31 cellular contexts compared by ENCODE assay signal in genomic region chr20:2995796-2996195, GRCh38. TPM values are rescaled to one million over a fixed set of nuclear protein-coding genes. Genes with fewer than 3 reads are reported as not detected.
"Had no signal": no experiment of that assay in that cellular context is flagged by ENCODE, and none has a peak within 500 bp of the region (broad histone marks: within the 10 kb centered on the region; RNA-seq: fewer than 3 reads in every experiment).

No MANE protein-coding gene starts in this region.

- H3K9me3 Mint-ChIP-seq: naive thymus-derived CD8-positive, alpha-beta T cell; nephron; neural progenitor cell; stimulated activated memory B cell treated with anti-CD40 and anti-IgM and Interleukin-4, amounts not matched to agents 10 μg/mL and 1 μg/mL and 100 μg/mL, for 72 hours; stimulated activated naive CD8-positive, alpha-beta T cell treated with anti-CD3 and anti-CD28 coated beads, Interleukin-15, amount 100 ng/mL, for 72 hours; type B pancreatic cell had no signal

- H3K4me1 Mint-ChIP-seq: nephron; neural progenitor cell; stimulated activated memory B cell treated with anti-CD40 and anti-IgM and Interleukin-4, amounts not matched to agents 10 μg/mL and 1 μg/mL and 100 μg/mL, for 72 hours had no signal

- H3K27ac ChIP-seq: lower lobe of right lung, neural progenitor cell, neutrophil, parathyroid adenoma, psoas muscle, right atrium auricular region, right lobe of liver, tibial nerve, uterus had no signal

- H3K27ac Mint-ChIP-seq: nephron; stimulated activated naive CD8-positive, alpha-beta T cell treated with anti-CD3 and anti-CD28 coated beads, Interleukin-15, amount 100 ng/mL, for 72 hours; type B pancreatic cell had no signal

- ATAC-seq: left cardiac atrium; left lobe of liver; lower lobe of right lung; naive thymus-derived CD8-positive, alpha-beta T cell; psoas muscle; right lobe of liver; stimulated activated memory B cell treated with anti-CD40 and anti-IgM and Interleukin-4, amounts not matched to agents 10 μg/mL and 1 μg/mL and 100 μg/mL, for 72 hours; stimulated activated naive CD8-positive, alpha-beta T cell treated with anti-CD3 and anti-CD28 coated beads, Interleukin-15, amount 100 ng/mL, for 72 hours had no signal

- H3K27me3 Mint-ChIP-seq: naive thymus-derived CD8-positive, alpha-beta T cell; stimulated activated memory B cell treated with anti-CD40 and anti-IgM and Interleukin-4, amounts not matched to agents 10 μg/mL and 1 μg/mL and 100 μg/mL, for 72 hours; stimulated activated naive CD8-positive, alpha-beta T cell treated with anti-CD3 and anti-CD28 coated beads, Interleukin-15, amount 100 ng/mL, for 72 hours had no signal

- H3K4me3 Mint-ChIP-seq: naive thymus-derived CD8-positive, alpha-beta T cell; nephron; neural progenitor cell; stimulated activated memory B cell treated with anti-CD40 and anti-IgM and Interleukin-4, amounts not matched to agents 10 μg/mL and 1 μg/mL and 100 μg/mL, for 72 hours; stimulated activated naive CD8-positive, alpha-beta T cell treated with anti-CD3 and anti-CD28 coated beads, Interleukin-15, amount 100 ng/mL, for 72 hours; type B pancreatic cell had no signal

- DNase-seq: kidney glomerular epithelial cell; left cardiac atrium; lower lobe of right lung; mammary epithelial cell; mesenchymal stem cell; naive thymus-derived CD8-positive, alpha-beta T cell; occipital lobe; psoas muscle; right lobe of liver; stimulated activated CD4-positive, alpha-beta T cell treated with anti-CD3 and anti-CD28 coated beads, Interleukin-1b, Interleukin-23, amount 100 ng/mL, for 48 hours; stimulated activated CD4-positive, alpha-beta T cell treated with anti-CD3 and anti-CD28 coated beads, Interleukin-2, amount 100 ng/mL, for 48 hours; stimulated activated CD4-positive, alpha-beta T cell treated with anti-CD3 and anti-CD28 coated beads, Interleukin-4, amount 100 ng/mL, for 4 hours; stimulated activated CD8-positive, alpha-beta memory T cell treated with anti-CD3 and anti-CD28 coated beads, Interleukin-4, amount 100 ng/mL, for 48 hours; stimulated activated naive CD4-positive, alpha-beta T cell treated with Interleukin-2 at 50 U/mL for 16 hours; stimulated activated naive CD8-positive, alpha-beta T cell treated with anti-CD3 and anti-CD28 coated beads, Interleukin-15, amount 100 ng/mL, for 72 hours; substantia nigra; uterus had no signal

RNA-seq across cellular contexts. Expression of gene GNRH2, which starts 47.6 kb away (rescaled TPM):
- total RNA-seq: left cardiac atrium, lower lobe of right lung, occipital lobe, osteocyte, psoas muscle, renal cortical epithelial cell, right atrium auricular region, skeletal muscle tissue, smooth muscle cell, temporal lobe had no signal
